Comparison of ENCODE assay signal across 10 cellular contexts in the genomic region with DNA sequence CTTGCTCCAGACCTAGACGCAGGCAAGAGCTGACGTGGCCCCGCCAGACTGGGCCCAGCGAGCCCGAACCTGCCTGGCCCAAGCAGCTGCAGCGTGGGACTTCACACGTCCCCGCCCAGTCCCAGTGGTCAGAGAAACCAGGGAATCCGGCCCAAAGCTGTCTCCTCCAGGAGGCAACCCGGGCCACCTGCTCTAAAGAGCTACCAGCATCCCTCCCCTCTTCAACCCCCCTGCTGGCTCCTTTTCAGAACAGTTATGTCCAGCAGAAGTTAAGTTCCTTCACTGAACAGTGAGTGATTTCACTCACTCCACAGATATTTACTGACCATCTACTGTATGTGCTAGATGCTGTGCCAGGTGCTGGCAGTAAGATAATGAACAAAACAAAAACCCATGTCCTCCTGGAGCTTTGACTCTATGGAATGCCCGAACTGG. TPM values are rescaled to one million over a fixed set of nuclear protein-coding genes. Genes with fewer than 3 reads are reported as not detected.
DNase-seq lines count a peak whose midpoint lies in the region; ATAC-seq and TF ChIP-seq lines count a peak whose summit lies in the region.
"Had no signal": no experiment of that assay in that cellular context is flagged by ENCODE, and none has a peak within 500 bp of the region (broad histone marks: within the 10 kb centered on the region; RNA-seq: fewer than 3 reads in every experiment).

No MANE protein-coding gene starts in this region.

- intact Hi-C loops in lower lobe of right lung (cut with DNase I) = no loop called here

- no peak for DNase-seq in T-helper 2 cell treated with Interferon-gamma antibody and Interleukin-4, amounts not matched to agents 5 μg/mL and 100 μg/mL, for 36 hours (ENCODE audit: low spot score)
- DNase-seq in T-helper 2 cell = no peak
- DNase-seq in lower lobe of right lung = no peak
- DNase-seq in NCI-H1694 treated with DMSO at 0.1 percent for 48 hours (lab: John Stamatoyannopoulos, UW) = no peak
- no peak for DNase-seq in effector CD8-positive, alpha-beta T cell (lab: John Stamatoyannopoulos, UW)

- H3K4me3 Mint-ChIP-seq in T-helper 2 cell treated with Interferon-gamma antibody and Interleukin-4, amounts not matched to agents 5 μg/mL and 100 μg/mL, for 36 hours = peak overlapping the region; percentile 25
- H3K4me3 Mint-ChIP-seq: dendritic cell treated with granulocyte-macrophage colony-stimulating factor and Interleukin-4, amounts not matched to agents 40 ng/mL and 50 ng/mL, for 4 days had no signal

- H3K4me3 ChIP-seq in lower lobe of right lung = no peak overlapping the region

- no peak overlapping the region for H3K27ac Mint-ChIP-seq in T-helper 2 cell treated with Interferon-gamma antibody and Interleukin-4, amounts not matched to agents 5 μg/mL and 100 μg/mL, for 36 hours
- H3K27ac Mint-ChIP-seq: dendritic cell treated with granulocyte-macrophage colony-stimulating factor and Interleukin-4, amounts not matched to agents 40 ng/mL and 50 ng/mL, for 4 days had no signal

- H3K36me3 Mint-ChIP-seq in T-helper 2 cell treated with Interferon-gamma antibody and Interleukin-4, amounts not matched to agents 5 μg/mL and 100 μg/mL, for 36 hours (ENCODE audit: low read depth) = no peaks in the 10 kb centered on the region

- H3K9me3 ChIP-seq in lower lobe of right lung = no peaks in the 10 kb centered on the region
- H3K9me3 ChIP-seq: SJSA1 had no signal

- TF ChIP-seq CTCF in lower lobe of right lung (IDR thresholded peaks at IDR 0.05) = no peak

- peaks cover 65% of the 10 kb centered on the region for H3K27me3 Mint-ChIP-seq in T-helper 2 cell treated with Interferon-gamma antibody and Interleukin-4, amounts not matched to agents 5 μg/mL and 100 μg/mL, for 36 hours (ENCODE audit: low read depth)

- peaks cover 13% of the 10 kb centered on the region for H3K27me3 ChIP-seq in lower lobe of right lung (ENCODE audit: low read depth)

- H3K4me1 ChIP-seq in lower lobe of right lung = peaks cover 53% of the 10 kb centered on the region

- peaks cover 17% of the 10 kb centered on the region for H3K4me1 Mint-ChIP-seq in T-helper 2 cell treated with Interferon-gamma antibody and Interleukin-4, amounts not matched to agents 5 μg/mL and 100 μg/mL, for 36 hours (ENCODE audit: low read depth)

- H3K9me3 Mint-ChIP-seq in T-helper 2 cell treated with Interferon-gamma antibody and Interleukin-4, amounts not matched to agents 5 μg/mL and 100 μg/mL, for 36 hours = no peaks in the 10 kb centered on the region
- H3K9me3 Mint-ChIP-seq: dendritic cell treated with granulocyte-macrophage colony-stimulating factor and Interleukin-4, amounts not matched to agents 40 ng/mL and 50 ng/mL, for 4 days had no signal

- peak overlapping the region; percentile 99 for H3K27ac ChIP-seq in cingulate gyrus (ENCODE audit: low read depth, low read length)
- H3K27ac ChIP-seq in lower lobe of right lung = peak overlapping the region; percentile 91
- peak overlapping the region; percentile 99 for H3K27ac ChIP-seq in temporal lobe (ENCODE audit: low read depth, low read length)
- H3K27ac ChIP-seq: SJSA1 had no signal

- peaks cover 7% of the 10 kb centered on the region for H3K36me3 ChIP-seq in lower lobe of right lung
- H3K36me3 ChIP-seq: SJSA1 had no signal

- ATAC-seq in lower lobe of right lung = no peak
- ATAC-seq in GM18870 (IDR thresholded peaks at IDR 0.05; ENCODE audit: unreplicated experiment) = no peak

RNA-seq across cellular contexts. Expression of a gene that starts 2.1 kb away (rescaled TPM):
- 144 TPM for total RNA-seq in lower lobe of right lung
- total RNA-seq in temporal lobe = 2.7 TPM

RNA-seq across cellular contexts. Expression of a gene that starts 10.1 kb away (rescaled TPM):
- total RNA-seq in lower lobe of right lung = 42.6 TPM
- total RNA-seq in temporal lobe = 5.2 TPM

RNA-seq across cellular contexts. Expression of a gene that starts 14.8 kb away (rescaled TPM):
- 62.3 TPM for total RNA-seq in lower lobe of right lung
- 14.3 TPM for total RNA-seq in temporal lobe

RNA-seq across cellular contexts. Expression of a gene that starts 46.9 kb away (rescaled TPM):
- 1.0 TPM for total RNA-seq in lower lobe of right lung
- 10.6 TPM for total RNA-seq in temporal lobe

RNA-seq across cellular contexts. Expression of a gene that starts 47.6 kb away (rescaled TPM):
- total RNA-seq in lower lobe of right lung = 173 TPM
- total RNA-seq in temporal lobe = 21.4 TPM

Comparison
In these comparisons a context has a peak if more than half of its experiments do, and no peak if none do; other contexts are left out.
1. RNA of a gene that starts 2.1 kb away (total RNA-seq): 144 TPM in lower lobe of right lung (single experiment); 2.7 TPM in temporal lobe (single experiment); every median in the first group is over 10 times any median in the second.
2. Peak in every context shown above with its lines, with median percentiles within 50 percentile points of each other: H3K27ac ChIP-seq.